9 cellular contexts compared by ENCODE assay signal in genomic region chrX:24647257-24648058, GRCh38. TPM values are rescaled to one million over a fixed set of nuclear protein-coding genes. Genes with fewer than 3 reads are reported as not detected.
A peak's percentile ranks its signal among the peaks of the same experiment; 100 is the strongest.
DNase-seq lines count a peak whose midpoint lies in the region; FAIRE-seq and TF ChIP-seq lines count a peak whose summit lies in the region.
"Had no signal": no experiment of that assay in that cellular context is flagged by ENCODE, and none has a peak within 500 bp of the region (broad histone marks: within the 10 kb centered on the region; RNA-seq: fewer than 3 reads in every experiment).

Gene PCYT1B, minus strand, starts transcription at chrX:24647347. Its CDS starts 242 bp downstream, at chrX:24647105.

- TF ChIP-seq CTCF in HFF-Myc (IDR thresholded peaks at IDR 0.05; ENCODE audit: low read depth, low read length, missing control alignments) = no peak
- TF ChIP-seq CTCF in cardiac fibroblast (IDR thresholded peaks at IDR 0.05; ENCODE audit: low read depth, low read length) = no peak
- no peak for TF ChIP-seq CTCF in spleen (IDR thresholded peaks at IDR 0.05 in 8 of 11, conservative IDR thresholded peaks at IDR 0.05 in 3 of 11)

- intact Hi-C loops in spleen (cut with DNase I; ENCODE audit: low total_unique reads) = no loop called here

- DNase-seq in DMS114 treated with DMSO at 0.1 percent for 48 hours (lab: John Stamatoyannopoulos, UW; ENCODE audit: unreplicated experiment) (peak; percentile 3), HFF-Myc (ENCODE audit: extremely low read depth, low read depth) (peak; percentile 7), NCI-H1694 treated with DMSO at 0.1 percent for 48 hours (lab: John Stamatoyannopoulos, UW) (peak; percentile 94), cardiac fibroblast (ENCODE audit: low read depth in 2 of 2) (peak; percentile 41 to 65), iPS-NIHi7 (ENCODE audit: extremely low spot score) (peak; percentile 90), spleen (peak; percentile 82), RCC 7860 (ENCODE audit: low spot score) (no peak)
- DNase-seq in activated CD4-positive, CD25-positive, alpha-beta regulatory T cell treated with anti-CD3 and anti-CD28 coated beads, Interleukin-2, amount 50 U/mL, for 72 hours = peak; percentile 42

- no peak within 1 kb of the TSS for H3K27ac ChIP-seq in spleen
- H3K27ac ChIP-seq: KMS-11 had no signal

- H3K4me3 ChIP-seq in HFF-Myc (replicated peaks; ENCODE audit: low read depth, low read length) (0 out of 2 replicates have a peak within 1 kb of the TSS, but pooled peaks have one; percentile 7), cardiac fibroblast (replicated peaks in 1 of 2; ENCODE audit: low read depth in 2 of 2, low read length in 2 of 2) (peak within 1 kb of the TSS in 1 of 2 donors; percentile 14), spleen (peak within 1 kb of the TSS in 7 of 8 donors; percentile 0 to 56 (median 11))

- H3K27me3 ChIP-seq in spleen (replicated peaks in 1 of 7) = peaks cover 0 to 48% (median 12%) of the 10 kb centered on the region in 7 donors

- no peaks in the 10 kb centered on the region for H3K9me3 ChIP-seq in spleen

- no peak for TF ChIP-seq POLR2A in spleen (IDR thresholded peaks at IDR 0.05)

- 0 to 33% (median 2%) methylated on average over 19 to 24 of the region's 24 CpGs for WGBS in spleen, 5 donors

- H3K36me3 ChIP-seq in spleen = no peaks in the 10 kb centered on the region

- peaks cover 0 to 24% (median 10%) of the 10 kb centered on the region in 6 donors for H3K4me1 ChIP-seq in spleen

- FAIRE-seq in RCC 7860 (lab: Jason Lieb, UNC) = no peak

RNA-seq across cellular contexts. Expression of gene PCYT1B, which starts in this region (rescaled TPM):
- 1 to 10 TPM in 2 of 7 donors, under 1 TPM in 5; 0.33 to 1.5 (median 0.86) TPM for total RNA-seq in spleen
- polyA plus RNA-seq in spleen = under 1 TPM; 0.02 to 0.11 (median 0.10) TPM
